18 cellular contexts compared by ENCODE assay signal in the genomic region with DNA sequence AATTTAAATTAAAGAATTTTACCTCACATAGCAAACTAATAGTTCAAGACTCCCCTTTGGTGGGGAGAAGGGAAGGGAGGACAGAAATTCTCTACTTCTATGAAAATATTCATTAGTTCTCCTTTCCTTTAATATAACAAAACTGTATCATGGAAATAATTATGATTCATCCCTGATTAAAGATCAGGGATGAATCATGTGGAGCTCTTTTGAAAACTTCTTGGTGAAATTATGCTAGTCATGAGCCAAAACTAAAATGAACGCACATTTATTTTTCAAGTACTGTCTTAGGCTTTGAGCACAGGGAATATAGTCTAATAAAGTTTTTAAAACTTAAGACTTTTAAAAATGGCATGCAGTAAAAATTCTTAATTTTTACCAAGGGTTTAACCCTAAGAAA. TPM values are rescaled to one million over a fixed set of nuclear protein-coding genes. Genes with fewer than 3 reads are reported as not detected.
DNase-seq lines count a peak whose midpoint lies in the region; ATAC-seq and TF ChIP-seq lines count a peak whose summit lies in the region.
"Had no signal": no experiment of that assay in that cellular context is flagged by ENCODE, and none has a peak within 500 bp of the region (broad histone marks: within the 10 kb centered on the region; RNA-seq: fewer than 3 reads in every experiment).

No MANE protein-coding gene starts in this region.

- no peaks in the 10 kb centered on the region for H3K4me1 ChIP-seq in IMR-90 (ENCODE audit: control insufficient read depth, insufficient read depth, low read length)
- H3K4me1 ChIP-seq: pancreas, SJCRH30, tibial artery had no signal

- H2BK5ac ChIP-seq in IMR-90 (ENCODE audit: low read depth, low read length, poor library complexity, severe bottlenecking) = no peak overlapping the region

- no peak for ATAC-seq in IMR-90 (ENCODE audit: low read depth)
- peak; percentile 75 for ATAC-seq in omental fat pad (ENCODE audit: low FRiP score)
- ATAC-seq in HG03521 (IDR thresholded peaks at IDR 0.05; ENCODE audit: unreplicated experiment) = no peak
- ATAC-seq: esophagus mucosa; pancreas; stimulated activated naive B cell treated with anti-CD40 and anti-IgM and Interleukin-4, amounts not matched to agents 10 μg/mL and 1 μg/mL and 100 μg/mL, for 72 hours; WTC11 had no signal

- TF ChIP-seq RAD21 in IMR-90 (IDR thresholded peaks at IDR 0.05; ENCODE audit: low read length) = no peak

- no peaks in the 10 kb centered on the region for H3K27me3 ChIP-seq in IMR-90 (ENCODE audit: control insufficient read depth, insufficient read depth, low read length)
- H3K27me3 ChIP-seq: BLaER1, pancreas, sigmoid colon, SJCRH30, tibial artery had no signal

- H2BK120ac ChIP-seq in IMR-90 (ENCODE audit: low read depth, low read length) = no peak overlapping the region

- CTCF ChIA-PET in IMR-90 (lab: Yijun Ruan, JAX) = no interaction called here

- no peak overlapping the region for H3K4ac ChIP-seq in IMR-90 (ENCODE audit: low read depth, low read length)

- WGBS in IMR-90 (ENCODE audit: extremely low coverage in 2 of 2, insufficient read length in 1 of 2), 2 experiments = no CpG with 5 or more reads among the region's 1 CpG

- H3K9ac ChIP-seq in IMR-90 (ENCODE audit: low read depth, low read length) = no peak overlapping the region
- H3K9ac ChIP-seq: BLaER1 had no signal

- DNase-seq in COLO829 (ENCODE audit: low spot score) = peak; percentile 10
- DNase-seq in IMR-90 = peak; percentile 56
- DNase-seq in epithelial cell of esophagus (ENCODE audit: low read depth) = peak; percentile 23
- no peak for DNase-seq in omental fat pad (ENCODE audit: low spot score)
- no peak for DNase-seq in putamen (ENCODE audit: low spot score)
- DNase-seq in ureter (ENCODE audit: low spot score) = no peak
- DNase-seq: immature natural killer cell; NCI-H1694 treated with DMSO at 0.1 percent for 48 hours; pancreas; sigmoid colon; SJCRH30; stimulated activated naive B cell treated with anti-CD40 and anti-IgM and Interleukin-4, amounts not matched to agents 10 μg/mL and 1 μg/mL and 100 μg/mL, for 72 hours; tibial artery had no signal

- dilution Hi-C loops in IMR-90 (cut with HindIII; ENCODE audit: low sequenced_read_pairs, unreplicated experiment) = no loop called here

- H2BK15ac ChIP-seq in IMR-90 (ENCODE audit: low read depth, low read length) = no peak overlapping the region

- intact Hi-C loops in IMR-90 (cut with micrococcal nuclease) = loop anchor here (10.0 kb wide), 1 partner anchor 1928 kb away; the partner anchor contains the start of gene KICS2

- no peak for TF ChIP-seq POLR2A in IMR-90 (IDR thresholded peaks at IDR 0.05; ENCODE audit: low read depth, low read length)

- H3K9me1 ChIP-seq in IMR-90 (ENCODE audit: insufficient read depth, low read length) = 0 out of 2 replicates have a peak, but pooled peaks cover 3% of the 10 kb centered on the region

- no peaks in the 10 kb centered on the region for H3K9me3 ChIP-seq in IMR-90 (ENCODE audit: control insufficient read depth, insufficient read depth, low read length)
- H3K9me3 ChIP-seq: BLaER1, pancreas, sigmoid colon, SJCRH30, tibial artery had no signal

- no peak overlapping the region for H3K56ac ChIP-seq in IMR-90 (ENCODE audit: extremely low read depth, insufficient read depth, low read length)

- no peak overlapping the region for H4K5ac ChIP-seq in IMR-90 (ENCODE audit: low read depth, low read length)

- POLR2A ChIA-PET in IMR-90 (lab: Charles Lee; ENCODE audit: unreplicated experiment) = no interaction called here

- H2AK9ac ChIP-seq in IMR-90 (replicated peaks; ENCODE audit: low read depth, low read length, poor library complexity) = no peak overlapping the region

- no peak overlapping the region for H3K14ac ChIP-seq in IMR-90 (replicated peaks; ENCODE audit: low read depth, low read length)

- H4K20me1 ChIP-seq in IMR-90 (ENCODE audit: insufficient read depth, low read length) = no peaks in the 10 kb centered on the region; the same call in 1 of the 2 replicates

- no peak overlapping the region for H2BK20ac ChIP-seq in IMR-90 (ENCODE audit: low read depth, low read length)

- H4K91ac ChIP-seq in IMR-90 (ENCODE audit: insufficient read depth, low read depth, low read length) = no peak overlapping the region

- H3K36me3 ChIP-seq in IMR-90 (ENCODE audit: control insufficient read depth, insufficient read depth, low read length) = peaks cover 7% of the 10 kb centered on the region

- H3K4me3 ChIP-seq in IMR-90 (ENCODE audit: insufficient read depth, low read depth, low read length) (no peak overlapping the region), epithelial cell of esophagus (ENCODE audit: low read length) (no peak overlapping the region)
- H3K4me3 ChIP-seq: BLaER1, lung, pancreas, sigmoid colon, SJCRH30, tibial artery had no signal

- peaks cover 23 to 29% of the 10 kb centered on the region in 2 experiments for H3K79me1 ChIP-seq in IMR-90 (ENCODE audit: low read depth in 1 of 2, low read length in 2 of 2)

- no peak overlapping the region for H3K4me2 ChIP-seq in IMR-90 (ENCODE audit: low read depth, low read length)
- H3K4me2 ChIP-seq: BLaER1 had no signal

- H3K23ac ChIP-seq in IMR-90 (ENCODE audit: low read depth, low read length) = no peak overlapping the region

- H3K27ac ChIP-seq in IMR-90 (ENCODE audit: insufficient read depth, low read length) = no peak overlapping the region
- H3K27ac ChIP-seq: BLaER1, pancreas, SJCRH30, tibial artery had no signal

- no peak overlapping the region for H2AK5ac ChIP-seq in IMR-90 (ENCODE audit: low read depth, low read length)

- BruUV-seq in IMR-90 (replicated peaks; lab: Mats Ljungman, UMichigan) = no TSS peak

- H3K18ac ChIP-seq in IMR-90 (ENCODE audit: low read depth, low read length) = no peak overlapping the region

- no peak overlapping the region for H2AFZ ChIP-seq in IMR-90 (replicated peaks; ENCODE audit: low read length, poor library complexity)

- TF ChIP-seq CTCF in IMR-90 (conservative IDR thresholded peaks at IDR 0.05; ENCODE audit: low read depth, low read length) (no peak), epithelial cell of esophagus (IDR thresholded peaks at IDR 0.05; ENCODE audit: insufficient read depth, low read depth, low read length, missing control alignments) (no peak), omental fat pad (IDR thresholded peaks at IDR 0.05) (no peak)

- no peak overlapping the region for H4K8ac ChIP-seq in IMR-90 (ENCODE audit: low read depth in 2 of 2, low read length in 2 of 2)

- in situ Hi-C loops in IMR-90 (cut with MboI; ENCODE audit: low sequenced_read_pairs) = loop anchor here (25.0 kb wide), 1 partner anchor 260 kb away; no protein-coding TSS in a partner anchor

TF ChIP-seq in IMR-90, 13 proteins besides CTCF, POLR2A, EP300 and RAD21:
- TF ChIP-seq MAZ (IDR thresholded peaks at IDR 0.05; ENCODE audit: borderline replicate concordance, low read depth, low read length) (no peak), NFE2L2 (IDR thresholded peaks at IDR 0.05; ENCODE audit: low read depth, low read length) (no peak), FOS (IDR thresholded peaks at IDR 0.05; ENCODE audit: low read depth, low read length) (0 out of 2 replicates have a peak, but pooled peaks have one; percentile 8), CHD1 (IDR thresholded peaks at IDR 0.05; ENCODE audit: low read depth, low read length) (no peak), CEBPB (IDR thresholded peaks at IDR 0.05; ENCODE audit: low read depth, low read length) (no peak)
- TF ChIP-seq, protein P1, sequence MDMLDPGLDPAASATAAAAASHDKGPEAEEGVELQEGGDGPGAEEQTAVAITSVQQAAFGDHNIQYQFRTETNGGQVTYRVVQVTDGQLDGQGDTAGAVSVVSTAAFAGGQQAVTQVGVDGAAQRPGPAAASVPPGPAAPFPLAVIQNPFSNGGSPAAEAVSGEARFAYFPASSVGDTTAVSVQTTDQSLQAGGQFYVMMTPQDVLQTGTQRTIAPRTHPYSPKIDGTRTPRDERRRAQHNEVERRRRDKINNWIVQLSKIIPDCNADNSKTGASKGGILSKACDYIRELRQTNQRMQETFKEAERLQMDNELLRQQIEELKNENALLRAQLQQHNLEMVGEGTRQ (IDR thresholded peaks at IDR 0.05; ENCODE audit: low read depth, low read length) = no peak

RNA-seq across cellular contexts. Expression of gene TMBIM4, which starts 17.1 kb away (rescaled TPM):
- total RNA-seq in IMR-90 (2012; rRNA removed) (59.3 and 89.7 TPM in 2 replicates), omental fat pad (100 to 1,000 TPM; 137 to 231 (median 209) TPM), ureter (124 TPM)
- 33.7 and 38.7 TPM in 2 replicates for polyA plus RNA-seq in IMR-90 (2012; rRNA removed)
- 79.5 and 106 TPM in 2 replicates for polyA plus RNA-seq in IMR-90 (2012; cell fraction: cytosol; rRNA removed)
- 12.2 and 34.5 TPM in 2 replicates for polyA plus RNA-seq in IMR-90 (2012; cell fraction: nucleus; rRNA removed; ENCODE audit: low replicate concordance)

RNA-seq across cellular contexts. Expression of gene LLPH, which starts 22.2 kb away (rescaled TPM):
- total RNA-seq in IMR-90 (2012; rRNA removed) (2.7 and 9.2 TPM in 2 replicates), omental fat pad (10 to 100 TPM in 1 of 4 donors, 1 to 10 TPM in 3; 6.8 to 10.1 (median 7.6) TPM), ureter (27.6 TPM)
- 13.0 and 17.0 TPM in 2 replicates for polyA plus RNA-seq in IMR-90 (2012; rRNA removed)
- 0.54 and 0.95 TPM in 2 replicates for polyA plus RNA-seq in IMR-90 (2012; cell fraction: cytosol; rRNA removed)
- 0.14 and 2.2 TPM in 2 replicates for polyA plus RNA-seq in IMR-90 (2012; cell fraction: nucleus; rRNA removed; ENCODE audit: low replicate concordance)

RNA-seq across cellular contexts. Expression of gene IRAK3, which starts 36.3 kb away (rescaled TPM):
- total RNA-seq in IMR-90 (2012; rRNA removed) (0.72 and 1.1 TPM in 2 replicates), omental fat pad (100 to 1,000 TPM in 1 of 4 donors, 10 to 100 TPM in 3; 62.3 to 136 (median 76.2) TPM), ureter (23.1 TPM)
- polyA plus RNA-seq in IMR-90 (2012; rRNA removed) = 0.34 and 0.53 TPM in 2 replicates
- 0.05 and 0.07 TPM in 2 replicates for polyA plus RNA-seq in IMR-90 (2012; cell fraction: cytosol; rRNA removed)
- polyA plus RNA-seq in IMR-90 (2012; cell fraction: nucleus; rRNA removed; ENCODE audit: low replicate concordance) = 0.13 and 1.0 TPM in 2 replicates

Comparison
In these comparisons a context has a peak if more than half of its experiments do, and no peak if none do; other contexts are left out.
1. DNase-seq: peak in COLO829 (single experiment), IMR-90 (single experiment) and epithelial cell of esophagus (single experiment); none in omental fat pad (single experiment), putamen (single experiment) and ureter (single experiment).
2. RNA of gene IRAK3, which starts 36.3 kb away (total RNA-seq): 62.3 to 136 TPM in omental fat pad and 23.1 TPM in ureter (single experiment); 0.72 to 1.1 TPM in IMR-90; every median in the first group is over 10 times any median in the second.